In the genomic region with DNA sequence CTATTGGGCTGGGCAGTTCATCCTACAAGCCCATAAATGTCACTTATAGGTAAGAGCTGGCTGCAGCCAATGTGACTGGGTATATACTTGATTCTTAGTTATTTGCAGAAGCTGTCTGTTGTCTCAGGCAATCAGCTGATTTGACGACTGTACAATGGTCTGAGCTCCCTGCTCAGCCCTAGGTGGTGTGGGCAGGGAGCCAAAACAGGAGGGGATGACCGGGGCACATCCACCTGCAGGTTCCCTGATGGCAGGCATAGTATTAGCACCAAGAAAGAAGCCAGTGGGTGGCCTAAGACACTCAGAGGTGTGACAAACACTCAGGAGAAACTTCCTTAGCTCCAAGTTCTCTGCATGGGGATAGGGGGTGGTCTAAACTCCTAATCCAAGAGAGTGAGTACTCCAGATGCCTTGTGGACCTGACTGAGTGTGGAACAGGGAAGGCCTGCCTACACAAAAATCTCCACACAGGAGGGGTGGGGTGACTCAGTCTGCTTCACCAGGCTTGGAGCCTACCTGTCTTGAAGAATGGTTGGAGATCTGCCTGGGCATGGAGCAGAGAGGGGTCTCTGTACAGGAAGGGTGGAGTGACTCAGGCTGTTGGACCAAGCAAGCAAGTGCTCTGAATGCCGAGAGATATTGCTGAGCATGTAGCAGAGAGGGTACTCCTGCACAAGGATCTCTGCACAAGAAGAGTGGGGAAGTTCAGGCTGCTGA, we compare ENCODE assay signal across 19 cellular contexts.
A peak's percentile ranks its signal among the peaks of the same experiment; 100 is the strongest.
DNase-seq lines count a peak whose midpoint lies in the region; ATAC-seq, FAIRE-seq and TF ChIP-seq lines count a peak whose summit lies in the region.
"Had no signal": no experiment of that assay in that cellular context is flagged by ENCODE, and none has a peak within 500 bp of the region (broad histone marks: within the 10 kb centered on the region; RNA-seq: fewer than 3 reads in every experiment).

No MANE protein-coding gene starts in this region.

- H3K4me1 ChIP-seq in right atrium auricular region: no peaks in the 10 kb centered on the region
- no peaks in the 10 kb centered on the region for H3K4me1 ChIP-seq in upper lobe of right lung

- no TSS peak for BruUV-seq in MCF 10A (replicated peaks; lab: Mats Ljungman, UMichigan)

- FAIRE-seq in bronchial epithelial cell (lab: Jason Lieb, UNC): no peak
- FAIRE-seq: GM12878, HepG2, RCC 7860 had no signal

- H3K27ac ChIP-seq in right atrium auricular region (no peak overlapping the region), upper lobe of right lung (no peak overlapping the region)

- peak; percentile 59 for DNase-seq in cardiac septum (ENCODE audit: low spot score)
- no peak for DNase-seq in right atrium auricular region (ENCODE audit: low spot score)
- DNase-seq in NCI-H2029 treated with DMSO at 0.1 percent for 48 hours (lab: John Stamatoyannopoulos, UW): peak; percentile 2
- peak; percentile 27 for DNase-seq in bronchial epithelial cell (ENCODE audit: low read depth)
- DNase-seq in upper lobe of right lung: no peak
- DNase-seq in CD14-positive monocyte (ENCODE audit: low spot score): no peak
- DNase-seq in MCF 10A (ENCODE audit: unreplicated experiment): no peak
- DNase-seq: CD4-positive, alpha-beta memory T cell; DMS 273 treated with DMSO at 0.1 percent for 48 hours; Kasumi-1; NCI-H1436 treated with DMSO at 0.1 percent for 48 hours; NCI-H82; SW 1271 had no signal

- intact Hi-C loops in cardiac septum (cut with DNase I): no loop called here
- intact Hi-C loops in upper lobe of right lung (cut with DNase I): no loop called here
- intact Hi-C loops in CD14-positive monocyte (cut with micrococcal nuclease): no loop called here
- intact Hi-C loops in MCF 10A (cut with micrococcal nuclease): no loop called here

- H3K9me3 Mint-ChIP-seq in CD14-positive monocyte (peaks cover 7 to 19% (median 9%) of the 10 kb centered on the region in 7 donors), MCF 10A (ENCODE audit: unreplicated experiment) (peaks cover 12% of the 10 kb centered on the region)

- no peaks in the 10 kb centered on the region for H3K36me3 Mint-ChIP-seq in CD14-positive monocyte
- no peaks in the 10 kb centered on the region for H3K36me3 Mint-ChIP-seq in MCF 10A (ENCODE audit: insufficient read depth, unreplicated experiment)
- H3K36me3 Mint-ChIP-seq: CD4-positive, alpha-beta memory T cell had no signal

- H3K36me3 ChIP-seq in right atrium auricular region (no peaks in the 10 kb centered on the region), bronchial epithelial cell (ENCODE audit: control insufficient read depth, insufficient read depth, low read length) (no peaks in the 10 kb centered on the region), upper lobe of right lung (no peaks in the 10 kb centered on the region)
- H3K36me3 ChIP-seq: HAP-1 had no signal

- TF ChIP-seq CTCF in right atrium auricular region (IDR thresholded peaks at IDR 0.05) (no peak), bronchial epithelial cell (IDR thresholded peaks at IDR 0.05; ENCODE audit: insufficient read depth, low read length, severe bottlenecking) (no peak), upper lobe of right lung (IDR thresholded peaks at IDR 0.05) (no peak), CD14-positive monocyte (IDR thresholded peaks at IDR 0.05) (no peak), MCF 10A (IDR thresholded peaks at IDR 0.05; ENCODE audit: unreplicated experiment) (no peak)

- CTCF ChIA-PET in MCF 10A (lab: Yijun Ruan, JAX): no interaction called here

- H3K4me3 Mint-ChIP-seq in CD14-positive monocyte (no peak overlapping the region), MCF 10A (ENCODE audit: unreplicated experiment) (no peak overlapping the region)
- H3K4me3 Mint-ChIP-seq: B cell; CD4-positive, alpha-beta memory T cell had no signal

- ATAC-seq in upper lobe of right lung (peak; percentile 13), SK-N-SH treated with all-trans-retinoic acid at 6 μM for 48 hours (no peak)
- ATAC-seq: GM12878, HepG2 had no signal

- no peaks in the 10 kb centered on the region for H3K27me3 ChIP-seq in right atrium auricular region
- no peaks in the 10 kb centered on the region for H3K27me3 ChIP-seq in bronchial epithelial cell (ENCODE audit: control insufficient read depth, insufficient read depth, low read length)
- no peaks in the 10 kb centered on the region for H3K27me3 ChIP-seq in upper lobe of right lung

- H3K4me1 Mint-ChIP-seq in CD14-positive monocyte (no peaks in the 10 kb centered on the region), MCF 10A (ENCODE audit: insufficient read depth, unreplicated experiment) (no peaks in the 10 kb centered on the region)
- H3K4me1 Mint-ChIP-seq: B cell; CD4-positive, alpha-beta memory T cell had no signal

- no peak overlapping the region for H3K4me3 ChIP-seq in right atrium auricular region
- no peak overlapping the region for H3K4me3 ChIP-seq in bronchial epithelial cell (ENCODE audit: low read depth, low read length)
- no peak overlapping the region for H3K4me3 ChIP-seq in upper lobe of right lung
- H3K4me3 ChIP-seq: GM12878, HAP-1 had no signal

- H3K27ac Mint-ChIP-seq in CD14-positive monocyte (no peak overlapping the region), MCF 10A (ENCODE audit: low read depth, unreplicated experiment) (no peak overlapping the region)
- H3K27ac Mint-ChIP-seq: B cell; CD4-positive, alpha-beta memory T cell had no signal

- POLR2A ChIA-PET in MCF 10A (lab: Yijun Ruan, JAX): no interaction called here

- H3K9me3 ChIP-seq in right atrium auricular region: peaks cover 0 to 12% of the 10 kb centered on the region in 2 donors
- H3K9me3 ChIP-seq in upper lobe of right lung: no peaks in the 10 kb centered on the region

- H3K27me3 Mint-ChIP-seq in CD14-positive monocyte (ENCODE audit: low read depth in 3 of 3): no peaks in the 10 kb centered on the region
- no peaks in the 10 kb centered on the region for H3K27me3 Mint-ChIP-seq in MCF 10A (ENCODE audit: insufficient read depth, unreplicated experiment)
- H3K27me3 Mint-ChIP-seq: B cell; CD4-positive, alpha-beta memory T cell had no signal

TF ChIP-seq in SK-N-SH treated with all-trans-retinoic acid at 6 μM for 48 hours, 23 proteins besides CTCF, POLR2A, EP300 and RAD21:
- no peak for TF ChIP-seq ZNF70 (CRISPR knock-in tag; IDR thresholded peaks at IDR 0.05)
- no peak for TF ChIP-seq ESRRG (CRISPR knock-in tag; IDR thresholded peaks at IDR 0.05)
- no peak for TF ChIP-seq ZC3H10 (CRISPR knock-in tag; IDR thresholded peaks at IDR 0.05)
- no peak for TF ChIP-seq ZNF8 (CRISPR knock-in tag; IDR thresholded peaks at IDR 0.05)
- no peak for TF ChIP-seq GLIS3 (CRISPR knock-in tag; IDR thresholded peaks at IDR 0.05)
- TF ChIP-seq, protein P1, sequence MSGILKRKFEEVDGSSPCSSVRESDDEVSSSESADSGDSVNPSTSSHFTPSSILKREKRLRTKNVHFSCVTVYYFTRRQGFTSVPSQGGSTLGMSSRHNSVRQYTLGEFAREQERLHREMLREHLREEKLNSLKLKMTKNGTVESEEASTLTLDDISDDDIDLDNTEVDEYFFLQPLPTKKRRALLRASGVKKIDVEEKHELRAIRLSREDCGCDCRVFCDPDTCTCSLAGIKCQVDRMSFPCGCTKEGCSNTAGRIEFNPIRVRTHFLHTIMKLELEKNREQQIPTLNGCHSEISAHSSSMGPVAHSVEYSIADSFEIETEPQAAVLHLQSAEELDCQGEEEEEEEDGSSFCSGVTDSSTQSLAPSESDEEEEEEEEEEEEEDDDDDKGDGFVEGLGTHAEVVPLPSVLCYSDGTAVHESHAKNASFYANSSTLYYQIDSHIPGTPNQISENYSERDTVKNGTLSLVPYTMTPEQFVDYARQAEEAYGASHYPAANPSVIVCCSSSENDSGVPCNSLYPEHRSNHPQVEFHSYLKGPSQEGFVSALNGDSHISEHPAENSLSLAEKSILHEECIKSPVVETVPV (CRISPR knock-in tag; IDR thresholded peaks at IDR 0.05): no peak
- no peak for TF ChIP-seq TCF4 (CRISPR knock-in tag; IDR thresholded peaks at IDR 0.05; ENCODE audit: borderline replicate concordance)
- TF ChIP-seq ISL1 (CRISPR knock-in tag; IDR thresholded peaks at IDR 0.05): no peak
- TF ChIP-seq PPARA (CRISPR knock-in tag; IDR thresholded peaks at IDR 0.05; ENCODE audit: borderline replicate concordance): no peak
- TF ChIP-seq CSDC2 (CRISPR knock-in tag; IDR thresholded peaks at IDR 0.05): no peak
- no peak for TF ChIP-seq TOX (CRISPR knock-in tag; IDR thresholded peaks at IDR 0.05; ENCODE audit: borderline replicate concordance)
- TF ChIP-seq ARNTL (CRISPR knock-in tag; IDR thresholded peaks at IDR 0.05; ENCODE audit: borderline replicate concordance, low read depth): no peak
- TF ChIP-seq ZFP3 (CRISPR knock-in tag; IDR thresholded peaks at IDR 0.05): no peak
- no peak for TF ChIP-seq ZFP30 (CRISPR knock-in tag; IDR thresholded peaks at IDR 0.05)
- TF ChIP-seq OSR1 (CRISPR knock-in tag; IDR thresholded peaks at IDR 0.05): no peak
- no peak for TF ChIP-seq RARB (CRISPR knock-in tag; IDR thresholded peaks at IDR 0.05)
- TF ChIP-seq, protein P2, sequence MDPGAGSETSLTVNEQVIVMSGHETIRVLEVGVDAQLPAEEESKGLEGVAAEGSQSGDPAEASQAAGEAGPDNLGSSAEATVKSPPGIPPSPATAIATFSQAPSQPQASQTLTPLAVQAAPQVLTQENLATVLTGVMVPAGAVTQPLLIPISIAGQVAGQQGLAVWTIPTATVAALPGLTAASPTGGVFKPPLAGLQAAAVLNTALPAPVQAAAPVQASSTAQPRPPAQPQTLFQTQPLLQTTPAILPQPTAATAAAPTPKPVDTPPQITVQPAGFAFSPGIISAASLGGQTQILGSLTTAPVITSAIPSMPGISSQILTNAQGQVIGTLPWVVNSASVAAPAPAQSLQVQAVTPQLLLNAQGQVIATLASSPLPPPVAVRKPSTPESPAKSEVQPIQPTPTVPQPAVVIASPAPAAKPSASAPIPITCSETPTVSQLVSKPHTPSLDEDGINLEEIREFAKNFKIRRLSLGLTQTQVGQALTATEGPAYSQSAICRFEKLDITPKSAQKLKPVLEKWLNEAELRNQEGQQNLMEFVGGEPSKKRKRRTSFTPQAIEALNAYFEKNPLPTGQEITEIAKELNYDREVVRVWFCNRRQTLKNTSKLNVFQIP (CRISPR knock-in tag; IDR thresholded peaks at IDR 0.05; ENCODE audit: borderline replicate concordance, low read depth): no peak

Comparison
In these comparisons a context has a peak if more than half of its experiments do, and no peak if none do; other contexts are left out.
1. DNase-seq: peak in cardiac septum (single experiment), NCI-H2029 treated with DMSO at 0.1 percent for 48 hours (single experiment) and bronchial epithelial cell (single experiment); none in right atrium auricular region (single experiment), upper lobe of right lung (single experiment), CD14-positive monocyte (single experiment) and MCF 10A (single experiment).